1 cellular context compared by ENCODE assay signal in the genomic region with DNA sequence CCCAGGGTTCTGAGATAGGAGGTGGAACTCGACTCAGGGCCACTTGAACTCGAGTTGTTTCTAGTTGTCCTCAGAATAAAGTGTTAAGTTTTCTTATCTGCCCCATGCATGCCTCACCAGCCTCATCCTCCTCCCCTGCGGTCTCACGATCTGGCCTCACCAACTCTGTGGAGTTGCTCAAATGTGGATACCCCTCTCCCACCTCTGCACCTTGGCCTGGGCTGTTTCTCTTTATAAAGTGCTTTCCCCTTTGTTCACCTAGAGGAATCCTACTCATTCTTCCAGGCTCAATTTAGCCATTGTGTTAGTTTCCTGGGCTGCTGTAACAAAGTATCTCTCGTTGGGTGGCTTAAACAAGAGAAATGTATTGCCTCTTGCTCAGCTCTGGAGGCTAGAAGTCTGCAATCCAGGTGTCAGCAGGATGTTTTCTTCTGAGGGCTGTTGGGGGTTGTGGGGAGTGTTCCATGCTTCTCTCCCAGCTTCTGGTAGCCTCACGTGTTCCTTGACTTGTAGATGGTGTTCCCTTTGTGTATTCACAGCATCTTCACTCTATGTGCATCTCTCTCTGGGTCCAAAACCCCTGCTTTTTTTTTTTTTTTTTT.
TF ChIP-seq lines count a peak whose summit lies in the region.

No MANE protein-coding gene starts in this region.

TF ChIP-seq in K562, 482 proteins besides CTCF, POLR2A, EP300 and RAD21 (continued from another document and continues in another):
- TF ChIP-seq, protein P1, sequence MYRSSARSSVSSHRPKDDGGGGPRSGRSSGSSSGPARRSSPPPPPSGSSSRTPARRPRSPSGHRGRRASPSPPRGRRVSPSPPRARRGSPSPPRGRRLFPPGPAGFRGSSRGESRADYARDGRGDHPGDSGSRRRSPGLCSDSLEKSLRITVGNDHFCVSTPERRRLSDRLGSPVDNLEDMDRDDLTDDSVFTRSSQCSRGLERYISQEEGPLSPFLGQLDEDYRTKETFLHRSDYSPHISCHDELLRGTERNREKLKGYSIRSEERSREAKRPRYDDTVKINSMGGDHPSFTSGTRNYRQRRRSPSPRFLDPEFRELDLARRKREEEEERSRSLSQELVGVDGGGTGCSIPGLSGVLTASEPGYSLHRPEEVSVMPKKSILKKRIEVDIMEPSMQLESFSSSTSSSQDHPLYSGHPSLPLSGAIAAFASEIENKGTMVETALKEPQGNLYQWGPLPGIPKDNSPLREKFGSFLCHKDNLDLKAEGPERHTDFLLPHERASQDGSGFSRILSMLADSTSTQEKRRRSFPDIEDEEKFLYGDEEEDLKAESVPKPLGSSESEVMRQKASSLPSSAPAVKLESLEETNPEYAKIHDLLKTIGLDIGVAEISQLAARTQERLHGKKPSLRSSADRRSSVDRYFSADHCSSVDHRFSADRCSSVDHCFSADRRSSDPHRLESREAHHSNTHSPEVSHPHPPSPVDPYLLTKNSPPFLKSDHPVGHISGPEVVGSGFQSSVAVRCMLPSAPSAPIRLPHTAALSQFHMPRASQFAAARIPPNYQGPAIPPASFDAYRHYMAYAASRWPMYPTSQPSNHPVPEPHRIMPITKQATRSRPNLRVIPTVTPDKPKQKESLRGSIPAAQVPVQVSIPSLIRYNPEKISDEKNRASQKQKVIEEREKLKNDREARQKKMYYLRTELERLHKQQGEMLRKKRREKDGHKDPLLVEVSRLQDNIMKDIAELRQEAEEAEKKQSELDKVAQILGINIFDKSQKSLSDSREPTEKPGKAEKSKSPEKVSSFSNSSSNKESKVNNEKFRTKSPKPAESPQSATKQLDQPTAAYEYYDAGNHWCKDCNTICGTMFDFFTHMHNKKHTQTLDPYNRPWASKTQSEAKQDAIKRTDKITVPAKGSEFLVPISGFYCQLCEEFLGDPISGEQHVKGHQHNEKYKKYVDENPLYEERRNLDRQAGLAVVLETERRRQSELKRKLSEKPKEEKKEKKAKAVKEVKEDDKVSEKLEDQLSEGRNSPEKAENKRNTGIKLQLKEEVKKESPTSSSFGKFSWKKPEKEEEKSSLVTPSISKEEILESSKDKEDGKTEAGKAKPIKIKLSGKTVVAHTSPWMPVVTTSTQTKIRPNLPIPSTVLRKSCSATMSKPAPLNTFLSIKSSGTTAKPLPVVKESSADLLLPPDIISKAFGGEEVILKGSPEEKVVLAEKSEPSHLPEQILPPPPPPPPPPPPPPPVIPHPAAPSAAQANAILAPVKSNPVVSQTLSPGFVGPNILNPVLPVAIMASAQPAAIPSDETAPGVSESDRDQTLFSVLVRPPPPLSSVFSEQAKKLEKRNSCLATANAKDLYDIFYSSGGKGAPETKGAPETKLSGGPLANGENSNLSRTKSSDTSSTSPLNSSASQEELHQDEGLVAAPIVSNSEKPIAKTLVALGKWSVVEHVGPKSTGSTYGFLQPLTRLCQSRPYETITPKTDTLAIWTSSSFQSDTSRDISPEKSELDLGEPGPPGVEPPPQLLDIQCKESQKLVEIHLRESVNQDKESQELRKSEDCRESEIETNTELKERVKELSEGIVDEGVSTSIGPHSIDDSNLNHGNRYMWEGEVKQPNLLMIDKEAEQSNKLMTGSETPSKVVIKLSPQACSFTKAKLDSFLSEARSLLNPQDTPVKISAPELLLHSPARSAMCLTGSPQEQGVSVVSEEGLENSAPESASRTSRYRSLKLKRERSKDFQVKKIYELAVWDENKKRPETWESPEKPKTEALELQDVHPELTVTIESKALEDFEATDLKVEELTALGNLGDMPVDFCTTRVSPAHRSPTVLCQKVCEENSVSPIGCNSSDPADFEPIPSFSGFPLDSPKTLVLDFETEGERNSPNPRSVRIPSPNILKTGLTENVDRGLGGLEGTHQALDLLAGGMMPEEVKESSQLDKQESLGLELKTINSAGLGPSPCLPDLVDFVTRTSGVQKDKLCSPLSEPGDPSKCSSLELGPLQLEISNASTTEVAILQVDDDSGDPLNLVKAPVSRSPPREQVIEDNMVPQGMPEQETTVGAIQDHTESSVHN (IDR thresholded peaks at IDR 0.05; ENCODE audit: borderline replicate concordance in 1 of 2, low read depth in 1 of 2): no peak
- TF ChIP-seq HMGN3 (IDR thresholded peaks at IDR 0.05; ENCODE audit: borderline replicate concordance, extremely low read depth, insufficient read length, low read depth, low read length): no peak
- peak in 1 of 2 experiments; percentile 78; a peak in 2 of 4 replicates for TF ChIP-seq TBL1XR1 (IDR thresholded peaks at IDR 0.05; ENCODE audit: low read length in 2 of 2)
- TF ChIP-seq IRF2 (CRISPR knock-in tag; IDR thresholded peaks at IDR 0.05): no peak
- no peak for TF ChIP-seq LARP7 (IDR thresholded peaks at IDR 0.05)
- peak in 1 of 2 experiments; percentile 79; a peak in 1 of 3 replicates for TF ChIP-seq CBX3 (IDR thresholded peaks at IDR 0.05; ENCODE audit: borderline replicate concordance in 1 of 2, low read length in 2 of 2)
- TF ChIP-seq, protein P2, sequence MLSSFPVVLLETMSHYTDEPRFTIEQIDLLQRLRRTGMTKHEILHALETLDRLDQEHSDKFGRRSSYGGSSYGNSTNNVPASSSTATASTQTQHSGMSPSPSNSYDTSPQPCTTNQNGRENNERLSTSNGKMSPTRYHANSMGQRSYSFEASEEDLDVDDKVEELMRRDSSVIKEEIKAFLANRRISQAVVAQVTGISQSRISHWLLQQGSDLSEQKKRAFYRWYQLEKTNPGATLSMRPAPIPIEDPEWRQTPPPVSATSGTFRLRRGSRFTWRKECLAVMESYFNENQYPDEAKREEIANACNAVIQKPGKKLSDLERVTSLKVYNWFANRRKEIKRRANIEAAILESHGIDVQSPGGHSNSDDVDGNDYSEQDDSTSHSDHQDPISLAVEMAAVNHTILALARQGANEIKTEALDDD (IDR thresholded peaks at IDR 0.05): peak; percentile 92
- TF ChIP-seq, protein P3, sequence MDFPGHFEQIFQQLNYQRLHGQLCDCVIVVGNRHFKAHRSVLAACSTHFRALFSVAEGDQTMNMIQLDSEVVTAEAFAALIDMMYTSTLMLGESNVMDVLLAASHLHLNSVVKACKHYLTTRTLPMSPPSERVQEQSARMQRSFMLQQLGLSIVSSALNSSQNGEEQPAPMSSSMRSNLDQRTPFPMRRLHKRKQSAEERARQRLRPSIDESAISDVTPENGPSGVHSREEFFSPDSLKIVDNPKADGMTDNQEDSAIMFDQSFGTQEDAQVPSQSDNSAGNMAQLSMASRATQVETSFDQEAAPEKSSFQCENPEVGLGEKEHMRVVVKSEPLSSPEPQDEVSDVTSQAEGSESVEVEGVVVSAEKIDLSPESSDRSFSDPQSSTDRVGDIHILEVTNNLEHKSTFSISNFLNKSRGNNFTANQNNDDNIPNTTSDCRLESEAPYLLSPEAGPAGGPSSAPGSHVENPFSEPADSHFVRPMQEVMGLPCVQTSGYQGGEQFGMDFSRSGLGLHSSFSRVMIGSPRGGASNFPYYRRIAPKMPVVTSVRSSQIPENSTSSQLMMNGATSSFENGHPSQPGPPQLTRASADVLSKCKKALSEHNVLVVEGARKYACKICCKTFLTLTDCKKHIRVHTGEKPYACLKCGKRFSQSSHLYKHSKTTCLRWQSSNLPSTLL (IDR thresholded peaks at IDR 0.05): no peak
- TF ChIP-seq ZSCAN29 (IDR thresholded peaks at IDR 0.05): no peak
- no peak for TF ChIP-seq KAT2B (IDR thresholded peaks at IDR 0.05; ENCODE audit: low read depth, low read length)
- TF ChIP-seq, protein P4, sequence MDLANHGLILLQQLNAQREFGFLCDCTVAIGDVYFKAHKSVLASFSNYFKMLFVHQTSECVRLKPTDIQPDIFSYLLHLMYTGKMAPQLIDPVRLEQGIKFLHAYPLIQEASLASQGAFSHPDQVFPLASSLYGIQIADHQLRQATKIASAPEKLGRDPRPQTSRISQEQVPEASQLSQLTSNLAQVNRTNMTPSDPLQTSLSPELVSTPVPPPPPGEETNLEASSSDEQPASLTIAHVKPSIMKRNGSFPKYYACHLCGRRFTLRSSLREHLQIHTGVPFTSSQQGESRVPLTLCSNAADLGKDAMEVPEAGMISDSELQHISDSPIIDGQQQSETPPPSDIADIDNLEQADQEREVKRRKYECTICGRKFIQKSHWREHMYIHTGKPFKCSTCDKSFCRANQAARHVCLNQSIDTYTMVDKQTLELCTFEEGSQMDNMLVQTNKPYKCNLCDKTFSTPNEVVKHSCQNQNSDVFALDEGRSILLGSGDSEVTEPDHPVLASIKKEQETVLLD (IDR thresholded peaks at IDR 0.05): peak; percentile 68; the same call in 1 of the 2 replicates
- no peak for TF ChIP-seq POLR3G (IDR thresholded peaks at IDR 0.05; ENCODE audit: extremely low read depth, insufficient read length, insufficient replicate concordance)
- TF ChIP-seq, protein P5, sequence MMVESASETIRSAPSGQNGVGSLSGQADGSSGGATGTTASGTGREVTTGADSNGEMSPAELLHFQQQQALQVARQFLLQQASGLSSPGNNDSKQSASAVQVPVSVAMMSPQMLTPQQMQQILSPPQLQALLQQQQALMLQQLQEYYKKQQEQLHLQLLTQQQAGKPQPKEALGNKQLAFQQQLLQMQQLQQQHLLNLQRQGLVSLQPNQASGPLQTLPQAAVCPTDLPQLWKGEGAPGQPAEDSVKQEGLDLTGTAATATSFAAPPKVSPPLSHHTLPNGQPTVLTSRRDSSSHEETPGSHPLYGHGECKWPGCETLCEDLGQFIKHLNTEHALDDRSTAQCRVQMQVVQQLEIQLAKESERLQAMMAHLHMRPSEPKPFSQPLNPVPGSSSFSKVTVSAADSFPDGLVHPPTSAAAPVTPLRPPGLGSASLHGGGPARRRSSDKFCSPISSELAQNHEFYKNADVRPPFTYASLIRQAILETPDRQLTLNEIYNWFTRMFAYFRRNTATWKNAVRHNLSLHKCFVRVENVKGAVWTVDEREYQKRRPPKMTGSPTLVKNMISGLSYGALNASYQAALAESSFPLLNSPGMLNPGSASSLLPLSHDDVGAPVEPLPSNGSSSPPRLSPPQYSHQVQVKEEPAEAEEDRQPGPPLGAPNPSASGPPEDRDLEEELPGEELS (CRISPR knock-in tag; IDR thresholded peaks at IDR 0.05; ENCODE audit: borderline replicate concordance): no peak
- no peak for TF ChIP-seq SUPT5H (IDR thresholded peaks at IDR 0.05)
- TF ChIP-seq OTX1 (CRISPR knock-in tag; IDR thresholded peaks at IDR 0.05): no peak
- TF ChIP-seq RBM39 (optimal IDR thresholded peaks at IDR 0.05; ENCODE audit: low read depth, low read length): no peak
- no peak; the same call in 1 of the 2 replicates for TF ChIP-seq FOSL1 (tag; conservative IDR thresholded peaks at IDR 0.05)
- TF ChIP-seq NFE2 (IDR thresholded peaks at IDR 0.05; ENCODE audit: low read depth): peak; percentile 6; the same call in 1 of the 2 replicates
- TF ChIP-seq ZBTB1 (CRISPR knock-in tag; IDR thresholded peaks at IDR 0.05; ENCODE audit: borderline replicate concordance, low read depth): no peak
- no peak for TF ChIP-seq RBM14 (IDR thresholded peaks at IDR 0.05; ENCODE audit: borderline replicate concordance, insufficient read depth, low read depth, low read length)
- no peak for TF ChIP-seq ETV5 (CRISPR knock-in tag; IDR thresholded peaks at IDR 0.05; ENCODE audit: low read depth)
- TF ChIP-seq RBM34 (IDR thresholded peaks at IDR 0.05; ENCODE audit: borderline replicate concordance, insufficient read depth, low read length): no peak
- TF ChIP-seq YBX1 (IDR thresholded peaks at IDR 0.05): no peak
- TF ChIP-seq ELF1 (tag; IDR thresholded peaks at IDR 0.05): 0 out of 2 replicates have a peak, but pooled peaks have one; percentile 15
- TF ChIP-seq JUN (IDR thresholded peaks at IDR 0.05; ENCODE audit: borderline replicate concordance, low read depth, low read length): no peak
- TF ChIP-seq JUN (CRISPR knock-in tag; IDR thresholded peaks at IDR 0.05; ENCODE audit: borderline replicate concordance): no peak
- no peak for TF ChIP-seq ZNF217 (CRISPR knock-in tag; IDR thresholded peaks at IDR 0.05)
- TF ChIP-seq HNRNPK (IDR thresholded peaks at IDR 0.05; ENCODE audit: low read depth, low read length, poor library complexity, severe bottlenecking): no peak
- no peak for TF ChIP-seq SNIP1 (IDR thresholded peaks at IDR 0.05; ENCODE audit: low read depth)
- TF ChIP-seq TAF1 (IDR thresholded peaks at IDR 0.05; ENCODE audit: control insufficient read depth, extremely low read depth, insufficient read depth, low read length, severe bottlenecking): peak; percentile 43
- TF ChIP-seq ZNF354B (CRISPR knock-in tag; IDR thresholded peaks at IDR 0.05): no peak
- TF ChIP-seq TCF7L2 (IDR thresholded peaks at IDR 0.05; ENCODE audit: low read depth, low read length): no peak; the same call in 1 of the 2 replicates
- TF ChIP-seq, protein P6, sequence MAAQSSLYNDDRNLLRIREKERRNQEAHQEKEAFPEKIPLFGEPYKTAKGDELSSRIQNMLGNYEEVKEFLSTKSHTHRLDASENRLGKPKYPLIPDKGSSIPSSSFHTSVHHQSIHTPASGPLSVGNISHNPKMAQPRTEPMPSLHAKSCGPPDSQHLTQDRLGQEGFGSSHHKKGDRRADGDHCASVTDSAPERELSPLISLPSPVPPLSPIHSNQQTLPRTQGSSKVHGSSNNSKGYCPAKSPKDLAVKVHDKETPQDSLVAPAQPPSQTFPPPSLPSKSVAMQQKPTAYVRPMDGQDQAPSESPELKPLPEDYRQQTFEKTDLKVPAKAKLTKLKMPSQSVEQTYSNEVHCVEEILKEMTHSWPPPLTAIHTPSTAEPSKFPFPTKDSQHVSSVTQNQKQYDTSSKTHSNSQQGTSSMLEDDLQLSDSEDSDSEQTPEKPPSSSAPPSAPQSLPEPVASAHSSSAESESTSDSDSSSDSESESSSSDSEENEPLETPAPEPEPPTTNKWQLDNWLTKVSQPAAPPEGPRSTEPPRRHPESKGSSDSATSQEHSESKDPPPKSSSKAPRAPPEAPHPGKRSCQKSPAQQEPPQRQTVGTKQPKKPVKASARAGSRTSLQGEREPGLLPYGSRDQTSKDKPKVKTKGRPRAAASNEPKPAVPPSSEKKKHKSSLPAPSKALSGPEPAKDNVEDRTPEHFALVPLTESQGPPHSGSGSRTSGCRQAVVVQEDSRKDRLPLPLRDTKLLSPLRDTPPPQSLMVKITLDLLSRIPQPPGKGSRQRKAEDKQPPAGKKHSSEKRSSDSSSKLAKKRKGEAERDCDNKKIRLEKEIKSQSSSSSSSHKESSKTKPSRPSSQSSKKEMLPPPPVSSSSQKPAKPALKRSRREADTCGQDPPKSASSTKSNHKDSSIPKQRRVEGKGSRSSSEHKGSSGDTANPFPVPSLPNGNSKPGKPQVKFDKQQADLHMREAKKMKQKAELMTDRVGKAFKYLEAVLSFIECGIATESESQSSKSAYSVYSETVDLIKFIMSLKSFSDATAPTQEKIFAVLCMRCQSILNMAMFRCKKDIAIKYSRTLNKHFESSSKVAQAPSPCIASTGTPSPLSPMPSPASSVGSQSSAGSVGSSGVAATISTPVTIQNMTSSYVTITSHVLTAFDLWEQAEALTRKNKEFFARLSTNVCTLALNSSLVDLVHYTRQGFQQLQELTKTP (IDR thresholded peaks at IDR 0.05; ENCODE audit: low read depth in 1 of 2, partially characterized antibody in 2 of 2): peak in 1 of 2 experiments; percentile 37
- TF ChIP-seq MED1 (CRISPR knock-in tag; IDR thresholded peaks at IDR 0.05; ENCODE audit: borderline replicate concordance): no peak
- TF ChIP-seq DDX20 (tag; IDR thresholded peaks at IDR 0.05; ENCODE audit: low read depth): no peak
- no peak for TF ChIP-seq ZNF830 (CRISPR knock-in tag; IDR thresholded peaks at IDR 0.05)
- TF ChIP-seq ASH1L (IDR thresholded peaks at IDR 0.05; ENCODE audit: borderline replicate concordance, low read depth, partially characterized antibody): no peak
- no peak for TF ChIP-seq ZC3H8 (IDR thresholded peaks at IDR 0.05)
- TF ChIP-seq, protein P7, sequence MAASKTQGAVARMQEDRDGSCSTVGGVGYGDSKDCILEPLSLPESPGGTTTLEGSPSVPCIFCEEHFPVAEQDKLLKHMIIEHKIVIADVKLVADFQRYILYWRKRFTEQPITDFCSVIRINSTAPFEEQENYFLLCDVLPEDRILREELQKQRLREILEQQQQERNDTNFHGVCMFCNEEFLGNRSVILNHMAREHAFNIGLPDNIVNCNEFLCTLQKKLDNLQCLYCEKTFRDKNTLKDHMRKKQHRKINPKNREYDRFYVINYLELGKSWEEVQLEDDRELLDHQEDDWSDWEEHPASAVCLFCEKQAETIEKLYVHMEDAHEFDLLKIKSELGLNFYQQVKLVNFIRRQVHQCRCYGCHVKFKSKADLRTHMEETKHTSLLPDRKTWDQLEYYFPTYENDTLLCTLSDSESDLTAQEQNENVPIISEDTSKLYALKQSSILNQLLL (CRISPR knock-in tag; IDR thresholded peaks at IDR 0.05; ENCODE audit: borderline replicate concordance): no peak
